In the genomic region with DNA sequence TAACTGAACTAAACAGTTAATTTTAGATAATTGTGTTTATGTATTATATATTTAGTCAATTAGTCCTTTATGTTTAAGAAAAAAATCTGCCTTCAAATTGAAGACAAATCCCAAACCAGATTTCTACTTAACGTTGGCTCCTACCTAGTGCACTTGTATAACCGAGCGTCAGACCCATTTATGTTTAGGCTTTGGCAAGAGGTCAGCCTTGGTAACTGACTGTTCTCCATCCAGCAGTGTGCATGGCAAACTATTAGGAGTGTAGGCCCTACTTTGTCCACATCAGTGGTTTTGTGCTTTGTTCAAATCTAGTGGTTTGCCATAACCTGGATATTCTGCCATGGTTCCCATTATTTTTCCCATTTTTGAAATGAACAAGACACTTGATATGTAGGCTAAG, we compare ENCODE assay signal across 31 cellular contexts.
A peak's percentile ranks its signal among the peaks of the same experiment; 100 is the strongest.
DNase-seq lines count a peak whose midpoint lies in the region; ATAC-seq and TF ChIP-seq lines count a peak whose summit lies in the region.
"Had no signal": no experiment of that assay in that cellular context is flagged by ENCODE, and none has a peak within 500 bp of the region (broad histone marks: within the 10 kb centered on the region; RNA-seq: fewer than 3 reads in every experiment).

No MANE protein-coding gene starts in this region.

- H3K36me3 ChIP-seq in OCI-LY3 (replicated peaks; ENCODE audit: low read depth, low read length) = peaks cover 20% of the 10 kb centered on the region
- H3K36me3 ChIP-seq: BE2C had no signal

- H3K79me2 ChIP-seq in OCI-LY3 (ENCODE audit: low read length) = no peaks in the 10 kb centered on the region

- H3K9me3 ChIP-seq in right cardiac atrium (ENCODE audit: control insufficient read depth, low read length) (no peaks in the 10 kb centered on the region), OCI-LY3 (ENCODE audit: insufficient read depth, low read length) (no peaks in the 10 kb centered on the region)
- H3K9me3 ChIP-seq: A549; BE2C; BLaER1; BLaER1 treated with 17β-estradiol and CSF1 and Interleukin-3, amounts not matched to agents 10 nM and 100 nM; Caco-2 had no signal

- H3K27ac ChIP-seq in right cardiac atrium (ENCODE audit: low read length) (no peak overlapping the region), OCI-LY3 (ENCODE audit: low read length) (peak overlapping the region; percentile 88; the same call in 1 of the 2 replicates)
- H3K27ac ChIP-seq: 22Rv1; A549; BLaER1; BLaER1 treated with 17β-estradiol and CSF1 and Interleukin-3, amounts not matched to agents 10 nM and 100 nM; C4-2B had no signal

- no peak overlapping the region for H2AFZ ChIP-seq in OCI-LY3 (ENCODE audit: low read depth, low read length)

- no peaks in the 10 kb centered on the region for H3K4me1 ChIP-seq in right cardiac atrium (ENCODE audit: control insufficient read depth, insufficient read depth, low read length)
- H3K4me1 ChIP-seq in OCI-LY3 (ENCODE audit: low read length) = peaks cover 71% of the 10 kb centered on the region
- H3K4me1 ChIP-seq: A549, BE2C, Caco-2 had no signal

- no peak for TF ChIP-seq CTCF in OCI-LY3 (IDR thresholded peaks at IDR 0.05; ENCODE audit: low read depth, low read length)

- 92% methylated on average over 3 of the region's 3 CpGs for WGBS in right cardiac atrium

- no peak overlapping the region for H3K4me3 ChIP-seq in right cardiac atrium (ENCODE audit: low read length)
- no peak overlapping the region for H3K4me3 ChIP-seq in OCI-LY3 (ENCODE audit: low read length)
- H3K4me3 ChIP-seq: A549; BLaER1; BLaER1 treated with 17β-estradiol and CSF1 and Interleukin-3, amounts not matched to agents 10 nM and 100 nM had no signal

- no peak overlapping the region for H3K9ac ChIP-seq in OCI-LY3 (ENCODE audit: low read length)
- H3K9ac ChIP-seq: BLaER1; BLaER1 treated with 17β-estradiol and CSF1 and Interleukin-3, amounts not matched to agents 10 nM and 100 nM had no signal

- intact Hi-C loops in Right ventricle myocardium inferior (cut with DNase I) (loop anchor here (10.0 kb wide), 1 partner anchor 371 kb away; no protein-coding TSS in a partner anchor), right cardiac atrium (cut with DNase I) (no loop called here), left ventricle myocardium superior (cut with micrococcal nuclease) (loop anchor here (10.0 kb wide), 1 partner anchor 539 kb away; no protein-coding TSS in a partner anchor), Right ventricle myocardium superior (cut with DNase I) (no loop called here)

- H4K20me1 ChIP-seq in OCI-LY3 (ENCODE audit: insufficient read depth, low read length) = no peaks in the 10 kb centered on the region
- H4K20me1 ChIP-seq: BLaER1 had no signal

- H3K27me3 ChIP-seq in right cardiac atrium (ENCODE audit: control insufficient read depth, insufficient read depth) (no peaks in the 10 kb centered on the region), OCI-LY3 (ENCODE audit: low read depth, low read length) (no peaks in the 10 kb centered on the region)
- H3K27me3 ChIP-seq: BE2C; BLaER1; BLaER1 treated with 17β-estradiol and CSF1 and Interleukin-3, amounts not matched to agents 10 nM and 100 nM had no signal

- ATAC-seq in Right ventricle myocardium inferior = peak; percentile 52
- no peak for ATAC-seq in right cardiac atrium
- ATAC-seq in left ventricle myocardium superior = peak; percentile 64
- no peak for ATAC-seq in Right ventricle myocardium superior (ENCODE audit: poor library complexity)
- ATAC-seq in GM21528 (IDR thresholded peaks at IDR 0.05; ENCODE audit: low FRiP score, unreplicated experiment) = no peak
- ATAC-seq: A549; CD8-positive, alpha-beta T cell had no signal

- no peak for DNase-seq in Right ventricle myocardium inferior (ENCODE audit: missing footprints)
- no peak for DNase-seq in right cardiac atrium
- DNase-seq in left ventricle myocardium superior = no peak
- DNase-seq in Right ventricle myocardium superior = no peak
- DNase-seq: 8988T; ACHN; AML-193; BE2C; C1 segment of cervical spinal cord; Caco-2; Calu3; CD4-positive, alpha-beta memory T cell; CD4-positive, alpha-beta T cell; CD4-positive, CD25-positive, alpha-beta regulatory T cell; CD8-positive, alpha-beta memory T cell; CD8-positive, alpha-beta T cell; COR-L47; DMS 273 treated with DMSO at 0.1 percent for 48 hours; DMS153; DMS53; DMS79; DMS79 treated with DMSO at 0.1 percent for 48 hours; DND-41; EL had no signal

- no peak overlapping the region for H3K4me2 ChIP-seq in OCI-LY3 (ENCODE audit: low read length)
- H3K4me2 ChIP-seq: A549; BLaER1; BLaER1 treated with 17β-estradiol and CSF1 and Interleukin-3, amounts not matched to agents 10 nM and 100 nM had no signal

Comparison
In these comparisons a context has a peak if more than half of its experiments do, and no peak if none do; other contexts are left out.
1. ATAC-seq: peak in Right ventricle myocardium inferior (single experiment) and left ventricle myocardium superior (single experiment); none in right cardiac atrium (0 of 2), Right ventricle myocardium superior (single experiment) and GM21528 (single experiment).
2. intact Hi-C loops: an anchor here in Right ventricle myocardium inferior (10.0 kb wide) and left ventricle myocardium superior (10.0 kb wide); none called in right cardiac atrium and Right ventricle myocardium superior.